In genomic region chr1:60923287-60924110, GRCh38 we compare ENCODE assay signal across 1 cellular context.
TF ChIP-seq lines count a peak whose summit lies in the region.

No MANE protein-coding gene starts in this region.

TF ChIP-seq in GM23338, 12 proteins besides CTCF, POLR2A, EP300 and RAD21 (continued from another document):
- TF ChIP-seq ZNF462 (CRISPR knock-in tag; IDR thresholded peaks at IDR 0.05), result no peak
- TF ChIP-seq EZH2 (IDR thresholded peaks at IDR 0.05; ENCODE audit: low read depth, unreplicated experiment), result no peak
- no peak for TF ChIP-seq NANOG (IDR thresholded peaks at IDR 0.05; ENCODE audit: borderline replicate concordance)
- TF ChIP-seq JUNB (IDR thresholded peaks at IDR 0.05; ENCODE audit: unreplicated experiment), result no peak
- no peak for TF ChIP-seq ETS1 (IDR thresholded peaks at IDR 0.05)
- TF ChIP-seq CREB1 (CRISPR knock-in tag; IDR thresholded peaks at IDR 0.05; ENCODE audit: low read depth), result no peak
- TF ChIP-seq STAT1 (IDR thresholded peaks at IDR 0.05; ENCODE audit: unreplicated experiment), result no peak
- no peak for TF ChIP-seq REST (IDR thresholded peaks at IDR 0.05; ENCODE audit: unreplicated experiment)
